16 cellular contexts compared by ENCODE assay signal in the genomic region with DNA sequence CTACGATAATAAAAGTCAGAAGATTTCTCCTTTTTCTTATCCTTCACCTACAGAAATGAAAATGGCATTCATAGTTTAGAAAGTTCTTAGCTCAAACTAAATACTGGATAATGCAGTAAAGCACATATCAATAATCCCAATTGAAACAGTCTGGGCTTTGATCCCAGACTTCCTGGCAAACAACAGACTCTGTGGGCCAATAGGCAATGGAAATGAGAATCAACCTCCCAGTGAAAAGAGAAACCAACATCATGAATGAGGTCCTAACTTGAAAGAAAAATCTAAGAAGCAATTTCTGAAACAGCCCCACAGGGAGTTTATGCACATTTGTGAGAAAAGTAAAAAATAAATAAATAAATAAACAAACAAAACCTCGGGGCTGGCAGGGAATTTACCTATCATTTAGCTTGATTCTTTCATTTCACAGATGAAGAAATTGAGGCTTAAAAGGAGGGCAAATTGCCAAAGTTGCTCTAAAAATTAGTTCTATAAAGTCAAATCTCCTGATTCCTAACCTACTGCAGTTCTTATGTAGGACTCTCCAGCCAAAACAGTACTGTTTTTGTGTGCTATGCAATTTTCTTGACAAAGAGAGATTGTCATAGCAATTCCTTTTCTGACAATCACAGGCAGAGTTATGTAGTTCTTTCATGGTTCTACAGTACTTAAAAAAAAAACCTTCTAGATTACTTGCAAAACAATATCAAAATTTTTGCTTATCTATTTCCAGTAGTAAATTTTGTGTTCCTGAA.
"Had no signal": no experiment of that assay in that cellular context is flagged by ENCODE, and none has a peak within 500 bp of the region (broad histone marks: within the 10 kb centered on the region; RNA-seq: fewer than 3 reads in every experiment).

No MANE protein-coding gene starts in this region.

- H3K9me3 ChIP-seq: breast epithelium, lower lobe of right lung, tibial artery had no signal

- H3K27me3 ChIP-seq: breast epithelium, neural progenitor cell, tibial artery had no signal

- ATAC-seq: activated T-cell treated with anti-CD3 and anti-CD28 coated beads, Interleukin-2, amount 50 U/mL, for 72 hours; lower lobe of right lung; stimulated activated memory B cell treated with anti-CD40 and anti-IgM and Interleukin-4, amounts not matched to agents 10 μg/mL and 1 μg/mL and 100 μg/mL, for 72 hours had no signal

- H3K36me3 ChIP-seq: breast epithelium, lower lobe of right lung, neural progenitor cell, tibial artery had no signal

- H3K27ac ChIP-seq: breast epithelium, lower lobe of right lung, neural progenitor cell, tibial artery had no signal

- H3K27ac Mint-ChIP-seq: activated CD4-positive, alpha-beta T cell treated with anti-CD3 and anti-CD28 coated beads, Interleukin-2, amount 10 ng/mL, durations not matched to agents 7 days and 5 days; activated naive CD8-positive, alpha-beta T cell treated with anti-CD3 and anti-CD28 coated beads for 36 hours; activated T-cell treated with anti-CD3 and anti-CD28 coated beads, Interleukin-2, amount 50 U/mL, for 72 hours; endodermal cell; mesothelial cell of epicardium; neural progenitor cell; stimulated activated memory B cell treated with anti-CD40 and anti-IgM and Interleukin-4, amounts not matched to agents 10 μg/mL and 1 μg/mL and 100 μg/mL, for 72 hours; T-helper 1 cell treated with Interleukin-12 subunit alpha and Interleukin-12 subunit beta and Interleukin-4 antibody, amounts not matched to agents 30 μg/mL and 1 μg/mL, for 36 hours had no signal

- H3K4me3 ChIP-seq: breast epithelium, lower lobe of right lung, neural progenitor cell, tibial artery had no signal

- H3K9me3 Mint-ChIP-seq: activated CD4-positive, alpha-beta T cell treated with anti-CD3 and anti-CD28 coated beads, Interleukin-2, amount 10 ng/mL, durations not matched to agents 7 days and 5 days; activated naive CD8-positive, alpha-beta T cell treated with anti-CD3 and anti-CD28 coated beads for 36 hours; activated T-cell treated with anti-CD3 and anti-CD28 coated beads, Interleukin-2, amount 50 U/mL, for 72 hours; mesothelial cell of epicardium; neural progenitor cell; stimulated activated memory B cell treated with anti-CD40 and anti-IgM and Interleukin-4, amounts not matched to agents 10 μg/mL and 1 μg/mL and 100 μg/mL, for 72 hours; T-helper 1 cell treated with Interleukin-12 subunit alpha and Interleukin-12 subunit beta and Interleukin-4 antibody, amounts not matched to agents 30 μg/mL and 1 μg/mL, for 36 hours had no signal

- H3K9ac ChIP-seq: neural progenitor cell had no signal

- H2AFZ ChIP-seq: neural progenitor cell had no signal

- DNase-seq: activated CD4-positive, alpha-beta T cell treated with anti-CD3 and anti-CD28 coated beads, Interleukin-2, amount 10 ng/mL, durations not matched to agents 7 days and 5 days; activated CD4-positive, CD25-positive, alpha-beta regulatory T cell; activated CD8-positive, alpha-beta memory T cell treated with anti-CD3 and anti-CD28 coated beads, Interleukin-2, amount 50 U/mL, for 48 hours; activated gamma-delta T cell; activated naive CD8-positive, alpha-beta T cell treated with anti-CD3 and anti-CD28 coated beads for 36 hours; activated T-cell treated with anti-CD3 and anti-CD28 coated beads, Interleukin-2, amount 50 U/mL, for 72 hours; endodermal cell; lower lobe of right lung; stimulated activated CD4-positive, alpha-beta T cell treated with anti-CD3 and anti-CD28 coated beads, Interleukin-2, amount 100 ng/mL, for 48 hours; tibial artery had no signal

- H3K4me1 ChIP-seq: breast epithelium, lower lobe of right lung, neural progenitor cell, tibial artery had no signal

- FAIRE-seq: urothelium cell line had no signal

- H3K4me3 Mint-ChIP-seq: activated CD4-positive, alpha-beta T cell treated with anti-CD3 and anti-CD28 coated beads, Interleukin-2, amount 10 ng/mL, durations not matched to agents 7 days and 5 days; activated naive CD8-positive, alpha-beta T cell treated with anti-CD3 and anti-CD28 coated beads for 36 hours; activated T-cell treated with anti-CD3 and anti-CD28 coated beads, Interleukin-2, amount 50 U/mL, for 72 hours; endodermal cell; mesothelial cell of epicardium; neural progenitor cell; stimulated activated memory B cell treated with anti-CD40 and anti-IgM and Interleukin-4, amounts not matched to agents 10 μg/mL and 1 μg/mL and 100 μg/mL, for 72 hours; T-helper 1 cell treated with Interleukin-12 subunit alpha and Interleukin-12 subunit beta and Interleukin-4 antibody, amounts not matched to agents 30 μg/mL and 1 μg/mL, for 36 hours had no signal

- H3K36me3 Mint-ChIP-seq: activated naive CD8-positive, alpha-beta T cell treated with anti-CD3 and anti-CD28 coated beads for 36 hours; mesothelial cell of epicardium; neural progenitor cell; stimulated activated memory B cell treated with anti-CD40 and anti-IgM and Interleukin-4, amounts not matched to agents 10 μg/mL and 1 μg/mL and 100 μg/mL, for 72 hours had no signal

- H3K4me2 ChIP-seq: neural progenitor cell had no signal

- H3K4me1 Mint-ChIP-seq: endodermal cell; stimulated activated memory B cell treated with anti-CD40 and anti-IgM and Interleukin-4, amounts not matched to agents 10 μg/mL and 1 μg/mL and 100 μg/mL, for 72 hours had no signal

- H3K27me3 Mint-ChIP-seq: activated naive CD8-positive, alpha-beta T cell treated with anti-CD3 and anti-CD28 coated beads for 36 hours; stimulated activated memory B cell treated with anti-CD40 and anti-IgM and Interleukin-4, amounts not matched to agents 10 μg/mL and 1 μg/mL and 100 μg/mL, for 72 hours had no signal
